ENCODE assay signal across 1 cellular context in genomic region chr21:34201441-34201838, GRCh38.
TF ChIP-seq lines count a peak whose summit lies in the region.

No MANE protein-coding gene starts in this region.

TF ChIP-seq in HepG2, 621 proteins besides CTCF, POLR2A, EP300 and RAD21 (continued from another document):
- TF ChIP-seq ZNF142 (CRISPR knock-in tag; IDR thresholded peaks at IDR 0.05) = no peak
- TF ChIP-seq ZNF292 (CRISPR knock-in tag; IDR thresholded peaks at IDR 0.05; ENCODE audit: borderline replicate concordance, low read depth) = 0 out of 2 replicates have a peak, but pooled peaks have one; percentile 14
- no peak for TF ChIP-seq ZNF83 (CRISPR knock-in tag; IDR thresholded peaks at IDR 0.05; ENCODE audit: borderline replicate concordance)
- no peak for TF ChIP-seq KDM5A (IDR thresholded peaks at IDR 0.05; ENCODE audit: borderline replicate concordance, low read length)
